Comparison of ENCODE assay signal across 9 cellular contexts in the genomic region with DNA sequence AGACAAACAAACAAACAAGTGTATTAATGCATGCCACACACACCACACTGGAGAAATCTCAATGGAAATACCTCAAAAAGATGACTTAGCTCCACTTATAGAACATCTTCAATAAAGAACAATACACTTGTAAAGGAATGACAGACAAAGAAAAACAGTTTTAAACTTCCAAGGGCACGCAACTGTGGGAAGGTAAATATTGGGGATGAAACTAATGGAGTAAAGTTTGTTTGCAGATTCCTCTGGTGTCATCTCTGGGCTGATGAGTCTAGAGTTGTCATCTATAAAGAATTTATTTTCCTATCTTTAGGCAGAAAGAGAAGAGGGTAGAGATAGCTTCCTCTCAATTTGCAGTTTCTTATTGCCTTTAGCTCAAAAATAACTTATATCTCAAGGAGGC.
"Had no signal": no experiment of that assay in that cellular context is flagged by ENCODE, and none has a peak within 500 bp of the region (broad histone marks: within the 10 kb centered on the region; RNA-seq: fewer than 3 reads in every experiment).

No MANE protein-coding gene starts in this region.

- H3K9ac ChIP-seq: KMS-11 had no signal

- ATAC-seq: K562 had no signal

- DNase-seq: IMR-90, Karpas-422, Kasumi-1, KBM-7, KG1 had no signal

- H3K27ac ChIP-seq: HL-60, KMS-11 had no signal

- H3K4me3 ChIP-seq: K562 had no signal

- H3K4me2 ChIP-seq: KMS-11 had no signal

- FAIRE-seq: HTR-8/SVneo, K562 had no signal
